ENCODE assay signal across 8 cellular contexts in genomic region chr11:64317961-64318693, GRCh38. TPM values are rescaled to one million over a fixed set of nuclear protein-coding genes. Genes with fewer than 3 reads are reported as not detected.
DNase-seq lines count a peak whose midpoint lies in the region; ATAC-seq and TF ChIP-seq lines count a peak whose summit lies in the region.

Gene PRDX5 (plus strand): TSS chr11:64318121. CDS start chr11:64318216, 95 bp downstream.

- peak; percentile 38 for TF ChIP-seq CTCF in CD14-positive monocyte (IDR thresholded peaks at IDR 0.05)

- intact Hi-C loops in CD14-positive monocyte (cut with micrococcal nuclease) = loop anchor here (1.0 to 5.0 kb wide), 3 partner anchors 13 to 39 kb away; partner anchors contain the start of genes RPS6KA4 (in 2 of the 2) and ESRRA (in 1 of the 2)

- peak; percentile 97 for DNase-seq in CD14-positive monocyte (ENCODE audit: low spot score)
- peak; percentile 96 for DNase-seq in NCI-H748 (lab: John Stamatoyannopoulos, UW; ENCODE audit: unreplicated experiment)
- peak; percentile 92 for DNase-seq in activated CD4-positive, alpha-beta T cell treated with anti-CD3 and anti-CD28 coated beads, Interleukin-2, amount 50 U/mL, for 1 hour
- peak; percentile 82 for DNase-seq in cortex of kidney (lab: John Stamatoyannopoulos, UW)
- peak; percentile 98 for DNase-seq in left kidney (ENCODE audit: low read depth, low spot score)
- DNase-seq in stimulated activated CD4-positive, alpha-beta T cell treated with anti-CD3 and anti-CD28 coated beads, Interleukin-2, amount 100 ng/mL, for 24 hours = peak; percentile 93 to 95

- H3K4me1 Mint-ChIP-seq in CD14-positive monocyte = peaks cover 29% of the 10 kb centered on the region

- no peaks in the 10 kb centered on the region for H3K9me3 Mint-ChIP-seq in CD14-positive monocyte

- H3K36me3 Mint-ChIP-seq in CD14-positive monocyte = peaks cover 42 to 58% of the 10 kb centered on the region in 2 donors

- peak within 1 kb of the TSS; percentile 88 to 94 for H3K4me3 Mint-ChIP-seq in CD14-positive monocyte

- H3K27me3 Mint-ChIP-seq in CD14-positive monocyte (ENCODE audit: low read depth in 3 of 3) = peaks cover 0 to 1% (median 0%) of the 10 kb centered on the region in 3 donors

- H3K27ac Mint-ChIP-seq in CD14-positive monocyte = peak within 1 kb of the TSS; percentile 98 to 99 (median 99)

- peak; percentile 77 for ATAC-seq in GM19351 (IDR thresholded peaks at IDR 0.05; ENCODE audit: unreplicated experiment)
- ATAC-seq in HG03521 (IDR thresholded peaks at IDR 0.05; ENCODE audit: unreplicated experiment) = peak; percentile 79

RNA-seq across cellular contexts. Expression of gene PRDX5, which starts in this region (rescaled TPM):
- 100 to 1,000 TPM; 286 to 318 TPM for polyA plus RNA-seq in CD14-positive monocyte

Comparison
In these comparisons a context has a peak if more than half of its experiments do, and no peak if none do; other contexts are left out.
1. Peak in every context shown above with its lines: DNase-seq and ATAC-seq.